ENCODE assay signal across 8 cellular contexts in genomic region chr1:151837841-151838490, GRCh38. TPM values are rescaled to one million over a fixed set of nuclear protein-coding genes. Genes with fewer than 3 reads are reported as not detected.
A peak's percentile ranks its signal among the peaks of the same experiment; 100 is the strongest.
DNase-seq lines count a peak whose midpoint lies in the region; ATAC-seq and TF ChIP-seq lines count a peak whose summit lies in the region.

No MANE protein-coding gene starts in this region.

- H3K27ac ChIP-seq in C4-2B (peak overlapping the region; percentile 92), urinary bladder (ENCODE audit: low read depth) (no peak overlapping the region)

- peak; percentile 31 for DNase-seq in NB4 (ENCODE audit: low read depth)
- peak; percentile 29 for DNase-seq in dermis blood vessel endothelial cell
- no peak for DNase-seq in G401 (ENCODE audit: low spot score)

- TF ChIP-seq CTCF in C4-2B (conservative IDR thresholded peaks at IDR 0.05) (no peak), NB4 (IDR thresholded peaks at IDR 0.05; ENCODE audit: low read depth, low read length) (no peak)

- H3K4me1 ChIP-seq in mucosa of stomach (ENCODE audit: control insufficient read depth, insufficient read depth, low read length): peaks cover 29% of the 10 kb centered on the region
- peaks cover 4% of the 10 kb centered on the region for H3K4me1 ChIP-seq in urinary bladder (ENCODE audit: insufficient read depth)

- H3K9me3 ChIP-seq in mucosa of stomach (ENCODE audit: control insufficient read depth, low read length): no peaks in the 10 kb centered on the region

- H3K27me3 ChIP-seq in mucosa of stomach (ENCODE audit: control insufficient read depth, insufficient read depth, low read length): peaks cover 24% of the 10 kb centered on the region

- H3K36me3 ChIP-seq in mucosa of stomach (ENCODE audit: control insufficient read depth, insufficient read depth, low read length): no peaks in the 10 kb centered on the region
- no peaks in the 10 kb centered on the region for H3K36me3 ChIP-seq in urinary bladder (ENCODE audit: insufficient read depth)

- H3K9ac ChIP-seq in mucosa of stomach (ENCODE audit: low read length): peak overlapping the region; percentile 43

- ATAC-seq in HG02840 (IDR thresholded peaks at IDR 0.05; ENCODE audit: low FRiP score, unreplicated experiment): no peak
- ATAC-seq in GM21447 (IDR thresholded peaks at IDR 0.05; ENCODE audit: unreplicated experiment): no peak

- H3K4me3 ChIP-seq in NB4 (ENCODE audit: low read depth, low read length) (no peak overlapping the region), mucosa of stomach (ENCODE audit: low read length) (no peak overlapping the region), urinary bladder (ENCODE audit: low read depth, low read length) (peak overlapping the region; percentile 48)

- WGBS in urinary bladder: 4% methylated on average over 68 of the region's 68 CpGs

- TF ChIP-seq POLR2A in NB4 (IDR thresholded peaks at IDR 0.05; ENCODE audit: extremely low read depth, insufficient read length): no peak

- in situ Hi-C loops in G401 (cut with HindIII; ENCODE audit: low sequenced_read_pairs): no loop called here

RNA-seq across cellular contexts. Expression of gene C2CD4D, which starts 1.7 kb away (rescaled TPM):
- 0.09 TPM in 1 of 2 replicates, not detected in the other for total RNA-seq in dermis blood vessel endothelial cell
- not detected for total RNA-seq in urinary bladder
- 0.05 TPM for polyA plus RNA-seq in urinary bladder
- not detected in 2 replicates for total RNA-seq in G401 (2014; rRNA removed; shearing (Covaris generic))

RNA-seq across cellular contexts. Expression of gene RORC, which starts 6.4 kb away (rescaled TPM):
- total RNA-seq in dermis blood vessel endothelial cell (under 0.01 TPM in 1 of 2 replicates, not detected in the other), urinary bladder (1.6 TPM)
- polyA plus RNA-seq in urinary bladder: 0.71 TPM
- total RNA-seq in G401 (2014; rRNA removed; shearing (Covaris generic)): not detected in 2 replicates

RNA-seq across cellular contexts. Expression of gene THEM5, which starts 15.5 kb away (rescaled TPM):
- total RNA-seq in dermis blood vessel endothelial cell (0.17 TPM in 1 of 2 replicates, not detected in the other), urinary bladder (not detected)
- not detected for polyA plus RNA-seq in urinary bladder
- not detected in 2 replicates for total RNA-seq in G401 (2014; rRNA removed; shearing (Covaris generic))

RNA-seq across cellular contexts. Expression of gene LINGO4, which starts 32.7 kb away (rescaled TPM):
- total RNA-seq in dermis blood vessel endothelial cell: not detected in 2 replicates
- total RNA-seq in urinary bladder: 0.16 TPM
- polyA plus RNA-seq in urinary bladder: 0.19 TPM
- not detected in 2 replicates for total RNA-seq in G401 (2014; rRNA removed; shearing (Covaris generic))

RNA-seq across cellular contexts. Expression of gene TDRKH, which starts 47.7 kb away (rescaled TPM):
- total RNA-seq in dermis blood vessel endothelial cell (4.6 and 9.6 TPM in 2 replicates), urinary bladder (4.2 TPM)
- polyA plus RNA-seq in urinary bladder: 3.1 TPM
- 20.6 and 21.2 TPM in 2 replicates for total RNA-seq in G401 (2014; rRNA removed; shearing (Covaris generic))
